In genomic region chr6:50689210-50689609, GRCh38 we compare ENCODE assay signal across 42 cellular contexts. TPM values are rescaled to one million over a fixed set of nuclear protein-coding genes. Genes with fewer than 3 reads are reported as not detected.
"Had no signal": no experiment of that assay in that cellular context is flagged by ENCODE, and none has a peak within 500 bp of the region (broad histone marks: within the 10 kb centered on the region; RNA-seq: fewer than 3 reads in every experiment).

No MANE protein-coding gene starts in this region.

- H3K27ac Mint-ChIP-seq: activated naive CD4-positive, alpha-beta T cell treated with anti-CD3 and anti-CD28 coated beads for 36 hours; activated naive CD4-positive, alpha-beta T cell treated with anti-CD3 and anti-CD28 coated beads, Interleukin-2, amount 10 ng/mL, durations not matched to agents 7 days and 5 days; activated naive CD4-positive, alpha-beta T cell treated with anti-CD3 and anti-CD28 coated beads, Interleukin-2, amount 50 U/mL, for 24 hours; activated naive CD4-positive, alpha-beta T cell treated with anti-CD3 and anti-CD28 coated beads, Interleukin-2, amount 50 U/mL, for 72 hours; activated naive CD8-positive, alpha-beta T cell; activated naive CD8-positive, alpha-beta T cell treated with anti-CD3 and anti-CD28 coated beads, Interleukin-2, amount 10 ng/mL, durations not matched to agents 7 days and 5 days; activated naive CD8-positive, alpha-beta T cell treated with anti-CD3 and anti-CD28 coated beads, Interleukin-2, amount 50 U/mL, for 24 hours; activated T-cell treated with anti-CD3 and anti-CD28 coated beads, Interleukin-2, amount 50 U/mL, for 24 hours; activated T-cell treated with anti-CD3 and anti-CD28 coated beads, Interleukin-2, amount 50 U/mL, for 72 hours; activated T-helper 1 cell treated with anti-CD3 and anti-CD28 coated beads, Interleukin-12 subunit alpha, Interleukin-12 subunit beta, Interleukin-2, Interleukin-4 antibody, amounts not matched to agents 30 ng/mL and 10 ng/mL and 1 ng/mL, durations not matched to agents 14 hours and 24 hours and 36 hours; activated T-helper 17 cell treated with anti-CD3 and anti-CD28 coated beads, Interleukin-2, amount 50 U/mL, for 72 hours; activated T-helper 2 cell treated with anti-CD3 and anti-CD28 coated beads, Interferon-gamma antibody, Interleukin-2, Interleukin-4, amounts not matched to agents 10 μg/mL and 5 μg/mL and 100 μg/mL, durations not matched to agents 14 hours and 24 hours and 36 hours; brain had no signal

- H3K27ac ChIP-seq: adrenal gland, ascending aorta, body of pancreas, brain microvascular endothelial cell, breast epithelium, cardiac muscle cell had no signal

- H3K36me3 ChIP-seq: adrenal gland, ascending aorta, brain microvascular endothelial cell, breast epithelium, cardiac muscle cell had no signal

- ATAC-seq: activated naive CD4-positive, alpha-beta T cell treated with anti-CD3 and anti-CD28 coated beads, Interleukin-2, amount 50 U/mL, for 72 hours; activated naive CD8-positive, alpha-beta T cell treated with anti-CD3 and anti-CD28 coated beads, Interleukin-2, amount 50 U/mL, for 24 hours; activated T-cell treated with anti-CD3 and anti-CD28 coated beads, Interleukin-2, amount 50 U/mL, for 4 hours; activated T-cell treated with anti-CD3 and anti-CD28 coated beads, Interleukin-2, amount 50 U/mL, for 72 hours; activated T-helper 17 cell treated with anti-CD3 and anti-CD28 coated beads, Interleukin-2, amount 50 U/mL, for 72 hours; body of pancreas had no signal

- H3K36me3 Mint-ChIP-seq: activated naive CD4-positive, alpha-beta T cell treated with anti-CD3 and anti-CD28 coated beads, Interleukin-2, amount 10 ng/mL, durations not matched to agents 7 days and 5 days; activated naive CD4-positive, alpha-beta T cell treated with anti-CD3 and anti-CD28 coated beads, Interleukin-2, amount 50 U/mL, for 24 hours; activated naive CD4-positive, alpha-beta T cell treated with anti-CD3 and anti-CD28 coated beads, Interleukin-2, amount 50 U/mL, for 72 hours; activated naive CD8-positive, alpha-beta T cell; activated naive CD8-positive, alpha-beta T cell treated with anti-CD3 and anti-CD28 coated beads, Interleukin-2, amount 10 ng/mL, durations not matched to agents 7 days and 5 days; brain had no signal

- H3K4me1 ChIP-seq: adrenal gland, ascending aorta, body of pancreas, breast epithelium had no signal

- DNase-seq: activated effector memory CD4-positive, alpha-beta T cell treated with anti-CD3 and anti-CD28 coated beads, Interleukin-2, amount 50 U/mL, for 16 hours; activated effector memory CD4-positive, alpha-beta T cell treated with Interleukin-2 at 50 U/mL for 16 hours; activated gamma-delta T cell; activated gamma-delta T cell treated with Interleukin-2 at 50 U/mL for 16 hours; activated naive CD4-positive, alpha-beta T cell; activated naive CD4-positive, alpha-beta T cell treated with anti-CD3 and anti-CD28 coated beads for 36 hours; activated naive CD4-positive, alpha-beta T cell treated with anti-CD3 and anti-CD28 coated beads, Interleukin-2, amount 10 ng/mL, durations not matched to agents 7 days and 5 days; activated naive CD4-positive, alpha-beta T cell treated with anti-CD3 and anti-CD28 coated beads, Interleukin-2, amount 50 U/mL, for 16 hours; activated naive CD4-positive, alpha-beta T cell treated with Interleukin-2 at 50 U/mL for 16 hours; activated naive CD8-positive, alpha-beta T cell treated with anti-CD3 and anti-CD28 coated beads, Interleukin-2, amount 10 ng/mL, durations not matched to agents 7 days and 5 days; activated naive CD8-positive, alpha-beta T cell treated with anti-CD3 and anti-CD28 coated beads, Interleukin-2, amount 50 U/mL, for 24 hours; activated T-cell treated with anti-CD3 and anti-CD28 coated beads, Interleukin-2, amount 50 U/mL, for 1 hour; activated T-cell treated with anti-CD3 and anti-CD28 coated beads, Interleukin-2, amount 50 U/mL, for 24 hours; activated T-cell treated with anti-CD3 and anti-CD28 coated beads, Interleukin-2, amount 50 U/mL, for 4 hours; activated T-cell treated with anti-CD3 and anti-CD28 coated beads, Interleukin-2, amount 50 U/mL, for 48 hours; activated T-cell treated with anti-CD3 and anti-CD28 coated beads, Interleukin-2, amount 50 U/mL, for 72 hours; adrenal gland; amniotic stem cell; amygdala; anterior cingulate cortex; aorta; body of pancreas; brain microvascular endothelial cell; caudate nucleus; central memory CD4-positive, alpha-beta T cell; cerebellar nuclear complex had no signal

- H3K9me3 Mint-ChIP-seq: activated naive CD4-positive, alpha-beta T cell treated with anti-CD3 and anti-CD28 coated beads for 36 hours; activated naive CD4-positive, alpha-beta T cell treated with anti-CD3 and anti-CD28 coated beads, Interleukin-2, amount 10 ng/mL, durations not matched to agents 7 days and 5 days; activated naive CD4-positive, alpha-beta T cell treated with anti-CD3 and anti-CD28 coated beads, Interleukin-2, amount 50 U/mL, for 24 hours; activated T-helper 1 cell treated with anti-CD3 and anti-CD28 coated beads, Interleukin-12 subunit alpha, Interleukin-12 subunit beta, Interleukin-2, Interleukin-4 antibody, amounts not matched to agents 30 ng/mL and 10 ng/mL and 1 ng/mL, durations not matched to agents 14 hours and 24 hours and 36 hours; activated T-helper 2 cell treated with anti-CD3 and anti-CD28 coated beads, Interferon-gamma antibody, Interleukin-2, Interleukin-4, amounts not matched to agents 10 μg/mL and 5 μg/mL and 100 μg/mL, durations not matched to agents 14 hours and 24 hours and 36 hours; brain had no signal

- FAIRE-seq: astrocyte, bronchial epithelial cell had no signal

- H3K4me3 Mint-ChIP-seq: activated naive CD4-positive, alpha-beta T cell treated with anti-CD3 and anti-CD28 coated beads for 36 hours; activated naive CD4-positive, alpha-beta T cell treated with anti-CD3 and anti-CD28 coated beads, Interleukin-2, amount 10 ng/mL, durations not matched to agents 7 days and 5 days; activated naive CD4-positive, alpha-beta T cell treated with anti-CD3 and anti-CD28 coated beads, Interleukin-2, amount 50 U/mL, for 24 hours; activated naive CD8-positive, alpha-beta T cell; activated naive CD8-positive, alpha-beta T cell treated with anti-CD3 and anti-CD28 coated beads, Interleukin-2, amount 10 ng/mL, durations not matched to agents 7 days and 5 days; activated naive CD8-positive, alpha-beta T cell treated with anti-CD3 and anti-CD28 coated beads, Interleukin-2, amount 50 U/mL, for 24 hours; activated T-cell treated with anti-CD3 and anti-CD28 coated beads, Interleukin-2, amount 50 U/mL, for 24 hours; activated T-cell treated with anti-CD3 and anti-CD28 coated beads, Interleukin-2, amount 50 U/mL, for 4 hours; activated T-cell treated with anti-CD3 and anti-CD28 coated beads, Interleukin-2, amount 50 U/mL, for 72 hours; activated T-helper 1 cell treated with anti-CD3 and anti-CD28 coated beads, Interleukin-12 subunit alpha, Interleukin-12 subunit beta, Interleukin-2, Interleukin-4 antibody, amounts not matched to agents 30 ng/mL and 10 ng/mL and 1 ng/mL, durations not matched to agents 14 hours and 24 hours and 36 hours; activated T-helper 17 cell treated with anti-CD3 and anti-CD28 coated beads, Interleukin-2, amount 50 U/mL, for 72 hours; brain; central memory CD8-positive, alpha-beta T cell had no signal

- H3K9me3 ChIP-seq: adrenal gland, ascending aorta, body of pancreas, breast epithelium had no signal

- H3K4me1 Mint-ChIP-seq: activated naive CD4-positive, alpha-beta T cell treated with anti-CD3 and anti-CD28 coated beads, Interleukin-2, amount 10 ng/mL, durations not matched to agents 7 days and 5 days; activated naive CD4-positive, alpha-beta T cell treated with anti-CD3 and anti-CD28 coated beads, Interleukin-2, amount 50 U/mL, for 24 hours; activated naive CD8-positive, alpha-beta T cell treated with anti-CD3 and anti-CD28 coated beads, Interleukin-2, amount 10 ng/mL, durations not matched to agents 7 days and 5 days; activated naive CD8-positive, alpha-beta T cell treated with anti-CD3 and anti-CD28 coated beads, Interleukin-2, amount 50 U/mL, for 24 hours; activated T-helper 17 cell treated with anti-CD3 and anti-CD28 coated beads, Interleukin-2, amount 50 U/mL, for 72 hours; brain; central memory CD8-positive, alpha-beta T cell had no signal

- H3K27me3 Mint-ChIP-seq: activated naive CD4-positive, alpha-beta T cell treated with anti-CD3 and anti-CD28 coated beads, Interleukin-2, amount 10 ng/mL, durations not matched to agents 7 days and 5 days; activated naive CD4-positive, alpha-beta T cell treated with anti-CD3 and anti-CD28 coated beads, Interleukin-2, amount 50 U/mL, for 24 hours; activated naive CD8-positive, alpha-beta T cell; activated naive CD8-positive, alpha-beta T cell treated with anti-CD3 and anti-CD28 coated beads, Interleukin-2, amount 10 ng/mL, durations not matched to agents 7 days and 5 days; activated T-cell treated with anti-CD3 and anti-CD28 coated beads, Interleukin-2, amount 50 U/mL, for 24 hours; activated T-helper 17 cell treated with anti-CD3 and anti-CD28 coated beads, Interleukin-2, amount 50 U/mL, for 72 hours; central memory CD8-positive, alpha-beta T cell had no signal

- H3K4me3 ChIP-seq: adrenal gland, ascending aorta, body of pancreas, breast epithelium, cardiac muscle cell had no signal

- H3K27me3 ChIP-seq: adrenal gland, ascending aorta, body of pancreas, brain microvascular endothelial cell had no signal

RNA-seq across cellular contexts. Expression of gene TFAP2D, which starts 24.1 kb away (rescaled TPM):
- total RNA-seq: activated naive CD4-positive, alpha-beta T cell treated with anti-CD3 and anti-CD28 coated beads for 36 hours; activated naive CD4-positive, alpha-beta T cell treated with anti-CD3 and anti-CD28 coated beads, Interleukin-2, amount 50 U/mL, for 72 hours; activated naive CD8-positive, alpha-beta T cell treated with anti-CD3 and anti-CD28 coated beads, Interleukin-2, amount 10 ng/mL, durations not matched to agents 7 days and 5 days; activated T-cell treated with anti-CD3 and anti-CD28 coated beads, Interleukin-2, amount 50 U/mL, for 4 hours; activated T-cell treated with anti-CD3 and anti-CD28 coated beads, Interleukin-2, amount 50 U/mL, for 72 hours; activated T-helper 1 cell treated with anti-CD3 and anti-CD28 coated beads, Interleukin-12 subunit alpha, Interleukin-12 subunit beta, Interleukin-2, Interleukin-4 antibody, amounts not matched to agents 30 ng/mL and 10 ng/mL and 1 ng/mL, durations not matched to agents 14 hours and 24 hours and 36 hours; activated T-helper 17 cell treated with anti-CD3 and anti-CD28 coated beads, Interleukin-2, amount 50 U/mL, for 72 hours; activated T-helper 2 cell treated with anti-CD3 and anti-CD28 coated beads, Interferon-gamma antibody, Interleukin-2, Interleukin-4, amounts not matched to agents 10 μg/mL and 5 μg/mL and 100 μg/mL, durations not matched to agents 14 hours and 24 hours and 36 hours; adrenal gland; aorta; ascending aorta; astrocyte; body of pancreas; breast epithelium; bronchial epithelial cell; cardiac muscle cell; cardiac septum; cerebellum; chondrocyte had no signal
- polyA plus RNA-seq: adrenal gland, aorta, cardiac muscle cell had no signal
